1 cellular context compared by ENCODE assay signal in the genomic region with DNA sequence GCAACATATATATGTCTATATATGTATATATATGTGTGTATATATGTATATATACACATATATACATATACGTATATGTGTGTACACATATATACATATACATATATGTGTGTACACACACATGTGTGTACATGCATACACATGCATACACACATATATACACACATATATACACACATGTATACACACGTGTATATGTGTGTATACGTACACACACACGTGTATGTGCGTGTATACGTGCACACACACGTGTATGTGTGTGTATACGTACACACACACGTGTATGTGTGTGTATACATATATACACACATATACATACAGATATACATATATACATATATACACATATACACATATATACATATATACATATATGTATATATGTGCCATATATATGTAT.
TF ChIP-seq lines count a peak whose summit lies in the region.

No MANE protein-coding gene starts in this region.

TF ChIP-seq in HepG2, 621 proteins besides CTCF, POLR2A, EP300 and RAD21 (continued from another document):
- TF ChIP-seq, protein P1, sequence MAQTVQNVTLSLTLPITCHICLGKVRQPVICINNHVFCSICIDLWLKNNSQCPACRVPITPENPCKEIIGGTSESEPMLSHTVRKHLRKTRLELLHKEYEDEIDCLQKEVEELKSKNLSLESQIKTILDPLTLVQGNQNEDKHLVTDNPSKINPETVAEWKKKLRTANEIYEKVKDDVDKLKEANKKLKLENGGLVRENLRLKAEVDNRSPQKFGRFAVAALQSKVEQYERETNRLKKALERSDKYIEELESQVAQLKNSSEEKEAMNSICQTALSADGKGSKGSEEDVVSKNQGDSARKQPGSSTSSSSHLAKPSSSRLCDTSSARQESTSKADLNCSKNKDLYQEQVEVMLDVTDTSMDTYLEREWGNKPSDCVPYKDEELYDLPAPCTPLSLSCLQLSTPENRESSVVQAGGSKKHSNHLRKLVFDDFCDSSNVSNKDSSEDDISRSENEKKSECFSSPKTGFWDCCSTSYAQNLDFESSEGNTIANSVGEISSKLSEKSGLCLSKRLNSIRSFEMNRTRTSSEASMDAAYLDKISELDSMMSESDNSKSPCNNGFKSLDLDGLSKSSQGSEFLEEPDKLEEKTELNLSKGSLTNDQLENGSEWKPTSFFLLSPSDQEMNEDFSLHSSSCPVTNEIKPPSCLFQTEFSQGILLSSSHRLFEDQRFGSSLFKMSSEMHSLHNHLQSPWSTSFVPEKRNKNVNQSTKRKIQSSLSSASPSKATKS (CRISPR knock-in tag; IDR thresholded peaks at IDR 0.05) = no peak
- TF ChIP-seq MAFK (conservative IDR thresholded peaks at IDR 0.05 in 1 of 2, IDR thresholded peaks at IDR 0.05 in 1 of 2; ENCODE audit: low read length in 2 of 2) = no peak
